Comparison of ENCODE assay signal across 25 cellular contexts in genomic region chr3:153245661-153246060, GRCh38.
DNase-seq lines count a peak whose midpoint lies in the region; ATAC-seq, FAIRE-seq and TF ChIP-seq lines count a peak whose summit lies in the region.
"Had no signal": no experiment of that assay in that cellular context is flagged by ENCODE, and none has a peak within 500 bp of the region (broad histone marks: within the 10 kb centered on the region; RNA-seq: fewer than 3 reads in every experiment).

No MANE protein-coding gene starts in this region.

- H3K9me3 Mint-ChIP-seq in astrocyte (ENCODE audit: unreplicated experiment) (peaks cover 9% of the 10 kb centered on the region), immature natural killer cell (peaks cover 0 to 2% (median 0%) of the 10 kb centered on the region in 6 donors)
- H3K9me3 Mint-ChIP-seq: CD4-positive, alpha-beta T cell had no signal

- H3K79me2 ChIP-seq in GM23248 (ENCODE audit: insufficient read depth) (no peaks in the 10 kb centered on the region), astrocyte (ENCODE audit: insufficient read depth, low read length) (no peaks in the 10 kb centered on the region)

- WGBS in GM23248 (ENCODE audit: low coverage in 1 of 2, low lambda C conversion rate in 2 of 2, missing lambda C conversion rate in 2 of 2), 2 experiments, result 52 to 70% methylated on average over 2 of the region's 2 CpGs

- H3K4me3 Mint-ChIP-seq in astrocyte (ENCODE audit: unreplicated experiment) (no peak overlapping the region), immature natural killer cell (peak overlapping the region in 1 of 5 donors; percentile 21)
- H3K4me3 Mint-ChIP-seq: CD4-positive, alpha-beta T cell; IgD-negative memory B cell had no signal

- no peaks in the 10 kb centered on the region for H3K27me3 ChIP-seq in GM23248 (replicated peaks; ENCODE audit: insufficient read depth)
- no peaks in the 10 kb centered on the region for H3K27me3 ChIP-seq in astrocyte (ENCODE audit: insufficient read depth, low read length)
- H3K27me3 ChIP-seq: BLaER1, SJSA1 had no signal

- H3K36me3 ChIP-seq in GM23248 (ENCODE audit: low read depth) (no peaks in the 10 kb centered on the region), astrocyte (ENCODE audit: insufficient read depth, low read length) (no peaks in the 10 kb centered on the region)
- H3K36me3 ChIP-seq: BLaER1, SJSA1 had no signal

- H3K4me3 ChIP-seq in AG10803 (ENCODE audit: low read length) (no peak overlapping the region), GM23248 (no peak overlapping the region), astrocyte (ENCODE audit: insufficient read depth, low read depth, low read length) (no peak overlapping the region)
- H3K4me3 ChIP-seq: BLaER1, SJSA1 had no signal

- H3K9me2 ChIP-seq in GM23248 (ENCODE audit: insufficient read depth), result no peaks in the 10 kb centered on the region

- H3K27me3 Mint-ChIP-seq in astrocyte (ENCODE audit: low read depth, unreplicated experiment) (no peaks in the 10 kb centered on the region), immature natural killer cell (ENCODE audit: low read depth in 3 of 3) (no peaks in the 10 kb centered on the region)
- H3K27me3 Mint-ChIP-seq: CD4-positive, alpha-beta T cell had no signal

- FAIRE-seq in astrocyte (lab: Jason Lieb, UNC), result no peak
- FAIRE-seq: D721Med, GM12891 had no signal

- ATAC-seq in stimulated activated naive CD8-positive, alpha-beta T cell treated with anti-CD3 and anti-CD28 coated beads, Interleukin-15, Interleukin-2, amounts not matched to agents 100 U/mL and 50 U/mL, for 24 hours, result no peak

- peaks cover 33% of the 10 kb centered on the region for H3K4me1 ChIP-seq in GM23248 (ENCODE audit: insufficient read depth)
- no peaks in the 10 kb centered on the region for H3K4me1 ChIP-seq in astrocyte (ENCODE audit: insufficient read depth, low read length)
- H3K4me1 ChIP-seq: BLaER1 had no signal

- no peaks in the 10 kb centered on the region for H4K20me1 ChIP-seq in GM23248 (ENCODE audit: insufficient read depth)
- H4K20me1 ChIP-seq in astrocyte (ENCODE audit: insufficient read depth, low read length), result no peaks in the 10 kb centered on the region
- H4K20me1 ChIP-seq: BLaER1 had no signal

- no peak for TF ChIP-seq CTCF in AG10803 (conservative IDR thresholded peaks at IDR 0.05; ENCODE audit: low read length)
- no peak for TF ChIP-seq CTCF in astrocyte (IDR thresholded peaks at IDR 0.05; ENCODE audit: insufficient read depth, low read depth, low read length)

- no peak overlapping the region for H3K27ac Mint-ChIP-seq in astrocyte (ENCODE audit: unreplicated experiment)
- peak overlapping the region in 4 of 6 donors; percentile 5 to 60 (median 54) for H3K27ac Mint-ChIP-seq in immature natural killer cell
- H3K27ac Mint-ChIP-seq: CD4-positive, alpha-beta T cell; IgD-negative memory B cell had no signal

- H3K9ac ChIP-seq in GM23248 (no peak overlapping the region), astrocyte (ENCODE audit: low read length) (no peak overlapping the region)
- H3K9ac ChIP-seq: BLaER1, KMS-11 had no signal

- DNase-seq in AG10803 (ENCODE audit: low read depth) (peak; percentile 50), GM23248 (peak; percentile 41), astrocyte (ENCODE audit: low read depth) (peak; percentile 23), immature natural killer cell (no peak), GM19240 (ENCODE audit: insufficient read length, low spot score) (no peak), hypothalamus (lab: John Stamatoyannopoulos, UW) (no peak), GOT3 (lab: John Stamatoyannopoulos, UW) (no peak)
- no peak for DNase-seq in stimulated activated naive CD8-positive, alpha-beta T cell treated with anti-CD3 and anti-CD28 coated beads, Interleukin-15, Interleukin-2, amounts not matched to agents 100 U/mL and 50 U/mL, for 24 hours
- DNase-seq: 8988T; CD4-positive, alpha-beta T cell; DMS53; GF-D8; NCI-H1105 treated with DMSO at 0.1 percent for 48 hours; NCI-H146; NCI-H446; NCI-H524 treated with DMSO at 0.1 percent for 48 hours; NCI-H82; Right ventricle myocardium superior; RPMI8226 had no signal

- H3K4me1 Mint-ChIP-seq in astrocyte (ENCODE audit: low read depth, unreplicated experiment) (peaks cover 20% of the 10 kb centered on the region), immature natural killer cell (peaks cover 82 to 95% of the 10 kb centered on the region in 2 donors)

- H2AFZ ChIP-seq in GM23248, result no peak overlapping the region
- no peak overlapping the region for H2AFZ ChIP-seq in astrocyte (ENCODE audit: low read depth, low read length)

- peak overlapping the region; percentile 29 for H3K4me2 ChIP-seq in GM23248 (ENCODE audit: unreplicated experiment)
- no peak overlapping the region for H3K4me2 ChIP-seq in astrocyte (ENCODE audit: low read length)
- H3K4me2 ChIP-seq: BLaER1, KMS-11 had no signal

- H3K27ac ChIP-seq in GM23248, result peak overlapping the region; percentile 49
- H3K27ac ChIP-seq in astrocyte (ENCODE audit: low read depth, low read length), result no peak overlapping the region
- H3K27ac ChIP-seq: BLaER1, KMS-11, SJSA1 had no signal

- in situ Hi-C loops in GM23248 (cut with MboI), result no loop called here

- H3K9me3 ChIP-seq in GM23248 (ENCODE audit: low read depth) (no peaks in the 10 kb centered on the region), astrocyte (ENCODE audit: insufficient read depth, low read depth, low read length) (peaks cover 2% of the 10 kb centered on the region)
- H3K9me3 ChIP-seq: SJSA1 had no signal

- H3K36me3 Mint-ChIP-seq in astrocyte (ENCODE audit: low read depth, unreplicated experiment) (no peaks in the 10 kb centered on the region), immature natural killer cell (peaks cover 0 to 9% (median 0%) of the 10 kb centered on the region in 3 donors)

- H3F3A ChIP-seq in GM23248 (ENCODE audit: insufficient read depth), result peaks cover 28% of the 10 kb centered on the region

Comparison
In these comparisons a context has a peak if more than half of its experiments do, and no peak if none do; other contexts are left out.
1. DNase-seq: peak in AG10803 (single experiment), GM23248 (single experiment) and astrocyte (single experiment); none in immature natural killer cell (0 of 3), GM19240 (single experiment), hypothalamus (0 of 51), stimulated activated naive CD8-positive, alpha-beta T cell treated with anti-CD3 and anti-CD28 coated beads, Interleukin-15, Interleukin-2, amounts not matched to agents 100 U/mL and 50 U/mL, for 24 hours (single experiment) and GOT3 (single experiment).